Comparison of ENCODE assay signal across 27 cellular contexts in the genomic region with DNA sequence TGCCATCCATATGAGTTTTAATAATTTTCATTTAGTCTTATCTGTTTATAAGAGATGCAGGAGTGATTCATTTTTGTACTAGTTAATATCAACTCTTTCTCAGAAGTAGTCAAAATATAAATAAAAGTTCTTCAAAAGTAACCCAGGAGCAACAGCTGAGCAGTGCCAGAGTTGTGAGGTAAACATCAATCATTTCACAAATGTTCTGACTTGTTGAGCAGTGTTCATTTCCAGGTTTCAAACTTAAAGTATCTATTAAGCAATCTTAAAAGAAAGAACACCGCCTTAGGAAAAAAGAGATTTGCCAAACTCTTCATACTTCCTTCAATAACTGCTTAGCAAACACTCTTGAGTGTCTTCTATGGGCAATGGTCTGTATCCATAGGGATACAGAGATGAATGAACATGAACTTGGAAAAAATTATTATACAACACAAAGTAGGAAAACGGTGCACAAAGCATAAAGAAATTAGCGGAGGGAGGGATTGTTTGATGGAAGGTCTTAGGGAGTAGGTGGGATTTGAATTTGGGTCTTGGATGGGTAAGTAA. TPM values are rescaled to one million over a fixed set of nuclear protein-coding genes. Genes with fewer than 3 reads are reported as not detected.
DNase-seq lines count a peak whose midpoint lies in the region; ATAC-seq and TF ChIP-seq lines count a peak whose summit lies in the region.
"Had no signal": no experiment of that assay in that cellular context is flagged by ENCODE, and none has a peak within 500 bp of the region (broad histone marks: within the 10 kb centered on the region; RNA-seq: fewer than 3 reads in every experiment).

No MANE protein-coding gene starts in this region.

- 27% methylated on average over 3 of the region's 3 CpGs for WGBS in mammary epithelial cell (ENCODE audit: low coverage, missing lambda C conversion rate)
- 100% methylated on average over 2 of the region's 3 CpGs for WGBS in trophoblast cell (ENCODE audit: extremely low coverage, insufficient coverage, insufficient read length)

- no peak overlapping the region for H2BK120ac ChIP-seq in trophoblast cell (ENCODE audit: insufficient read depth, low read length, poor library complexity)

- H2BK12ac ChIP-seq in trophoblast cell (ENCODE audit: low read length) = peak overlapping the region; percentile 58

- TF ChIP-seq CTCF in RWPE2 (IDR thresholded peaks at IDR 0.05; ENCODE audit: poor library complexity, severe bottlenecking) = no peak
- no peak for TF ChIP-seq CTCF in mammary epithelial cell (conservative IDR thresholded peaks at IDR 0.05 in 1 of 2, IDR thresholded peaks at IDR 0.05 in 1 of 2; ENCODE audit: extremely low read depth in 1 of 2, insufficient read depth in 1 of 2, low read depth in 1 of 2, low read length in 2 of 2)
- no peak for TF ChIP-seq CTCF in foreskin keratinocyte (conservative IDR thresholded peaks at IDR 0.05)

- H3K4me3 ChIP-seq in RWPE2 (ENCODE audit: severe bottlenecking) = no peak overlapping the region
- no peak overlapping the region for H3K4me3 ChIP-seq in mammary epithelial cell (replicated peaks in 1 of 3; ENCODE audit: insufficient read depth in 1 of 3, low read depth in 2 of 3, low read length in 3 of 3)
- H3K4me3 ChIP-seq in trophoblast cell (ENCODE audit: low read depth, low read length) = no peak overlapping the region
- H3K4me3 ChIP-seq: GM12878, SJSA1 had no signal

- no TSS peak for BruUV-seq in mammary epithelial cell (replicated peaks; lab: Mats Ljungman, UMichigan)

- H3K9me3 Mint-ChIP-seq in activated T-cell treated with anti-CD3 and anti-CD28 coated beads, Interleukin-2, amount 50 U/mL, for 4 hours = no peaks in the 10 kb centered on the region
- H3K9me3 Mint-ChIP-seq: CD8-positive, alpha-beta T cell; IgD-negative memory B cell had no signal

- H4K8ac ChIP-seq in trophoblast cell (ENCODE audit: low read depth, low read length) = no peak overlapping the region

- H3K9ac ChIP-seq in mammary epithelial cell (ENCODE audit: insufficient read depth, low read length) (no peak overlapping the region), trophoblast cell (ENCODE audit: low read length) (no peak overlapping the region)
- H3K9ac ChIP-seq: KMS-11 had no signal

- H3K4me1 ChIP-seq in RWPE2 (ENCODE audit: insufficient read depth, poor library complexity, severe bottlenecking) (peaks cover 6% of the 10 kb centered on the region), mammary epithelial cell (ENCODE audit: insufficient read depth, low read length) (peaks cover 32% of the 10 kb centered on the region), foreskin keratinocyte (peaks cover 14% of the 10 kb centered on the region), trophoblast cell (ENCODE audit: control insufficient read depth in 1 of 2, insufficient read depth in 2 of 2, low read length in 2 of 2) (peaks cover 0 to 11% of the 10 kb centered on the region in 2 experiments)

- H3K36me3 Mint-ChIP-seq in activated T-cell treated with anti-CD3 and anti-CD28 coated beads, Interleukin-2, amount 50 U/mL, for 4 hours (ENCODE audit: insufficient read depth) = no peaks in the 10 kb centered on the region
- H3K36me3 Mint-ChIP-seq: CD8-positive, alpha-beta T cell had no signal

- H3K36me3 ChIP-seq in RWPE2 (ENCODE audit: low read depth) (no peaks in the 10 kb centered on the region), mammary epithelial cell (ENCODE audit: insufficient read depth, low read length) (no peaks in the 10 kb centered on the region), trophoblast cell (ENCODE audit: control insufficient read depth in 1 of 2, insufficient read depth in 2 of 2, low read length in 2 of 2) (no peaks in the 10 kb centered on the region)
- H3K36me3 ChIP-seq: SJSA1 had no signal

- H3K9me3 ChIP-seq in RWPE2 (ENCODE audit: severe bottlenecking) (no peaks in the 10 kb centered on the region), mammary epithelial cell (replicated peaks; ENCODE audit: insufficient read depth, low read length) (no peaks in the 10 kb centered on the region), trophoblast cell (ENCODE audit: insufficient read depth, low read depth, low read length) (no peaks in the 10 kb centered on the region)
- H3K9me3 ChIP-seq: SJSA1 had no signal

- in situ Hi-C loops in mammary epithelial cell (cut with MboI; ENCODE audit: low sequenced_read_pairs in 2 of 2) = loop anchor here in 1 of 2 donors (25.0 kb wide), 1 partner anchor 1345 kb away; no protein-coding TSS in a partner anchor

- H3K79me2 ChIP-seq in mammary epithelial cell (ENCODE audit: insufficient read depth, low read length) (no peaks in the 10 kb centered on the region), trophoblast cell (ENCODE audit: control insufficient read depth, insufficient read depth, low read length, poor library complexity) (no peaks in the 10 kb centered on the region)

- no peaks in the 10 kb centered on the region for H4K20me1 ChIP-seq in mammary epithelial cell (ENCODE audit: insufficient read depth, low read length)

- H3K4ac ChIP-seq in trophoblast cell (ENCODE audit: low read depth, low read length) = no peak overlapping the region

- H3K4me1 Mint-ChIP-seq in activated T-cell treated with anti-CD3 and anti-CD28 coated beads, Interleukin-2, amount 50 U/mL, for 4 hours (ENCODE audit: low read depth) = no peaks in the 10 kb centered on the region
- H3K4me1 Mint-ChIP-seq: B cell, IgD-negative memory B cell had no signal

- no peak overlapping the region for H3K4me3 Mint-ChIP-seq in activated T-cell treated with anti-CD3 and anti-CD28 coated beads, Interleukin-2, amount 50 U/mL, for 4 hours
- H3K4me3 Mint-ChIP-seq: B cell; CD8-positive, alpha-beta T cell; IgD-negative memory B cell had no signal

- ATAC-seq in RWPE2 (ENCODE audit: low read depth) (peak; percentile 54), foreskin keratinocyte (no peak), GM21526 (IDR thresholded peaks at IDR 0.05; ENCODE audit: low FRiP score, unreplicated experiment) (no peak)
- no peak for ATAC-seq in activated T-cell treated with anti-CD3 and anti-CD28 coated beads, Interleukin-2, amount 50 U/mL, for 4 hours
- ATAC-seq: CD8-positive, alpha-beta T cell; GM12878; HCT116 had no signal

- H3K27me3 ChIP-seq in RWPE2 (ENCODE audit: insufficient read depth, poor library complexity, severe bottlenecking) (no peaks in the 10 kb centered on the region), mammary epithelial cell (ENCODE audit: insufficient read depth, low read length) (no peaks in the 10 kb centered on the region), foreskin keratinocyte (no peaks in the 10 kb centered on the region), trophoblast cell (ENCODE audit: insufficient read depth, low read length) (no peaks in the 10 kb centered on the region)
- H3K27me3 ChIP-seq: SJSA1 had no signal

- H4K91ac ChIP-seq in trophoblast cell (ENCODE audit: low read depth, low read length) = no peak overlapping the region

- H3K14ac ChIP-seq in trophoblast cell (ENCODE audit: low read length) = no peak overlapping the region

- no peak overlapping the region for H2BK5ac ChIP-seq in trophoblast cell (ENCODE audit: low read depth, low read length, poor library complexity)

- dilution Hi-C loops in mammary epithelial cell (cut with HindIII; ENCODE audit: low sequenced_read_pairs) = no loop called here

- no peak overlapping the region for H2AK5ac ChIP-seq in trophoblast cell (ENCODE audit: low read length)

- no peak for DNase-seq in RWPE2 (ENCODE audit: low spot score)
- peak; percentile 68 for DNase-seq in mammary epithelial cell
- DNase-seq in foreskin keratinocyte = peak; percentile 37 to 75
- DNase-seq in trophoblast cell = no peak
- DNase-seq in NCI-H1417 treated with DMSO at 0.1 percent for 48 hours (lab: John Stamatoyannopoulos, UW) = no peak
- DNase-seq in activated T-cell treated with anti-CD3 and anti-CD28 coated beads, Interleukin-2, amount 50 U/mL, for 4 hours = no peak
- DNase-seq in activated T-cell treated with anti-CD3 and anti-CD28 coated beads, Interleukin-2, amount 50 U/mL, for 48 hours = no peak
- DNase-seq: CD8-positive, alpha-beta T cell; DMS 273 treated with DMSO at 0.1 percent for 48 hours; DMS79; EL; GDM1; NCI-H1092 treated with DMSO at 0.1 percent for 48 hours; NCI-H1436 treated with DMSO at 0.1 percent for 48 hours; NCI-H187 treated with DMSO at 0.1 percent for 48 hours; NCI-H2171 treated with DMSO at 0.1 percent for 48 hours; NCI-H524; NCI-H748 treated with DMSO at 0.1 percent for 48 hours; Right ventricle myocardium superior had no signal

- intact Hi-C loops in mammary epithelial cell (cut with micrococcal nuclease) = no loop called here

- H2AFZ ChIP-seq in mammary epithelial cell (ENCODE audit: low read depth, low read length) (no peak overlapping the region), trophoblast cell (ENCODE audit: insufficient read depth, low read length, poor library complexity) (no peak overlapping the region)

- H3K27me3 Mint-ChIP-seq in activated T-cell treated with anti-CD3 and anti-CD28 coated beads, Interleukin-2, amount 50 U/mL, for 4 hours (ENCODE audit: low read depth) = no peaks in the 10 kb centered on the region
- H3K27me3 Mint-ChIP-seq: B cell, IgD-negative memory B cell had no signal

- CTCF ChIA-PET in mammary epithelial cell (lab: Charles Lee; ENCODE audit: low non-redundant PET) = no interaction called here

- no peak overlapping the region for H3K23ac ChIP-seq in trophoblast cell (ENCODE audit: low read length)

- peak overlapping the region; percentile 17 for H3K27ac ChIP-seq in RWPE2 (ENCODE audit: poor library complexity, severe bottlenecking)
- H3K27ac ChIP-seq in mammary epithelial cell (ENCODE audit: insufficient read depth, low read depth, low read length) = no peak overlapping the region
- H3K27ac ChIP-seq in foreskin keratinocyte = no peak overlapping the region
- no peak overlapping the region for H3K27ac ChIP-seq in trophoblast cell (ENCODE audit: low read depth, low read length)
- H3K27ac ChIP-seq: C4-2B, KMS-11, SJSA1 had no signal

- no peak overlapping the region for H4K12ac ChIP-seq in trophoblast cell (ENCODE audit: low read depth, low read length)

- no peak overlapping the region for H3K4me2 ChIP-seq in mammary epithelial cell (ENCODE audit: insufficient read depth, low read depth, low read length)
- H3K4me2 ChIP-seq in trophoblast cell (ENCODE audit: low read length) = no peak overlapping the region
- H3K4me2 ChIP-seq: KMS-11 had no signal

- H3K79me1 ChIP-seq in trophoblast cell (ENCODE audit: low read length) = peaks cover 12% of the 10 kb centered on the region

- H3K18ac ChIP-seq in trophoblast cell (ENCODE audit: low read length) = no peak overlapping the region

RNA-seq across cellular contexts. Expression of gene POC1B, which starts 41.9 kb away (rescaled TPM):
- total RNA-seq in mammary epithelial cell (10 to 100 TPM; 16.8 to 27.0 TPM), foreskin keratinocyte (16.6 and 16.9 TPM in 2 replicates)
- polyA plus RNA-seq in mammary epithelial cell (11.5 TPM), foreskin keratinocyte (5.2 and 6.9 TPM in 2 replicates)
- 27.7 TPM for polyA minus RNA-seq in mammary epithelial cell
- 9.0 and 9.1 TPM in 2 replicates for polyA plus RNA-seq in trophoblast cell (2013)
- total RNA-seq in activated T-cell treated with anti-CD3 and anti-CD28 coated beads, Interleukin-2, amount 50 U/mL, for 4 hours = 10 to 100 TPM; 12.2 to 14.5 (median 12.9) TPM

RNA-seq across cellular contexts. Expression of gene GALNT4, which starts 43.2 kb away (rescaled TPM):
- 10 to 100 TPM in 1 of 2 donors, 1 to 10 TPM in 1; 7.9 to 12.3 TPM for total RNA-seq in mammary epithelial cell
- 3.6 TPM for polyA plus RNA-seq in mammary epithelial cell
- 0.98 TPM for polyA minus RNA-seq in mammary epithelial cell
- 4.1 and 4.4 TPM in 2 replicates for total RNA-seq in foreskin keratinocyte
- polyA plus RNA-seq in foreskin keratinocyte = 0.71 TPM in 1 of 2 replicates, not detected in the other
- 1.8 and 1.9 TPM in 2 replicates for polyA plus RNA-seq in trophoblast cell (2013)
- 1 to 10 TPM; 4.1 to 7.1 (median 5.5) TPM for total RNA-seq in activated T-cell treated with anti-CD3 and anti-CD28 coated beads, Interleukin-2, amount 50 U/mL, for 4 hours

Comparison
In these comparisons a context has a peak if more than half of its experiments do, and no peak if none do; other contexts are left out.
1. DNase-seq: peak in mammary epithelial cell (single experiment) and foreskin keratinocyte (2 of 2); none in RWPE2 (single experiment), trophoblast cell (0 of 2), NCI-H1417 treated with DMSO at 0.1 percent for 48 hours (single experiment), activated T-cell treated with anti-CD3 and anti-CD28 coated beads, Interleukin-2, amount 50 U/mL, for 4 hours (single experiment) and activated T-cell treated with anti-CD3 and anti-CD28 coated beads, Interleukin-2, amount 50 U/mL, for 48 hours (0 of 2).